ENCODE assay signal across 19 cellular contexts in genomic region chr2:212814941-212815340, GRCh38.
DNase-seq lines count a peak whose midpoint lies in the region; ATAC-seq, FAIRE-seq and TF ChIP-seq lines count a peak whose summit lies in the region.
"Had no signal": no experiment of that assay in that cellular context is flagged by ENCODE, and none has a peak within 500 bp of the region (broad histone marks: within the 10 kb centered on the region; RNA-seq: fewer than 3 reads in every experiment).

No MANE protein-coding gene starts in this region.

- FAIRE-seq in bronchial epithelial cell (lab: Jason Lieb, UNC), result no peak
- FAIRE-seq: pancreas had no signal

- H3K27me3 ChIP-seq in bronchial epithelial cell (ENCODE audit: control insufficient read depth, insufficient read depth, low read length), result no peaks in the 10 kb centered on the region
- H3K27me3 ChIP-seq: ascending aorta, gastroesophageal sphincter, pancreas, suprapubic skin had no signal

- no peaks in the 10 kb centered on the region for H3K36me3 ChIP-seq in bronchial epithelial cell (ENCODE audit: control insufficient read depth, insufficient read depth, low read length)
- H3K36me3 ChIP-seq: ascending aorta, gastroesophageal sphincter, pancreas, suprapubic skin had no signal

- DNase-seq in NCI-H146 (lab: John Stamatoyannopoulos, UW), result peak; percentile 38
- peak; percentile 22 for DNase-seq in bronchial epithelial cell (ENCODE audit: low read depth)
- no peak for DNase-seq in kidney tubule cell (ENCODE audit: low spot score)
- no peak for DNase-seq in NK-92 (lab: John Stamatoyannopoulos, UW; ENCODE audit: unreplicated experiment)
- DNase-seq: activated CD4-positive, CD25-positive, alpha-beta regulatory T cell treated with anti-CD3 and anti-CD28 coated beads, Interleukin-2, amount 50 U/mL, for 72 hours; activated CD8-positive, alpha-beta memory T cell treated with anti-CD3 and anti-CD28 coated beads, Interleukin-2, amount 50 U/mL, for 4 hours; cortex of kidney; DMS 273 treated with DMSO at 0.1 percent for 48 hours; H9; MM.1S; NCI-H526 treated with DMSO at 0.1 percent for 48 hours; pancreas; T-helper 17 cell had no signal

- no peak overlapping the region for H3K4me3 ChIP-seq in bronchial epithelial cell (ENCODE audit: low read depth, low read length)
- H3K4me3 ChIP-seq: ascending aorta, gastroesophageal sphincter, pancreas, suprapubic skin had no signal

- no peak for TF ChIP-seq CTCF in bronchial epithelial cell (IDR thresholded peaks at IDR 0.05; ENCODE audit: insufficient read depth, low read length, severe bottlenecking)

- ATAC-seq in GM19324 (IDR thresholded peaks at IDR 0.05; ENCODE audit: low FRiP score, unreplicated experiment) (peak; percentile 27), HG02852 (IDR thresholded peaks at IDR 0.05; ENCODE audit: unreplicated experiment) (peak; percentile 2), HG03521 (IDR thresholded peaks at IDR 0.05; ENCODE audit: unreplicated experiment) (no peak)
- ATAC-seq: gastroesophageal sphincter, pancreas, T-helper 17 cell had no signal

Comparison
In these comparisons a context has a peak if more than half of its experiments do, and no peak if none do; other contexts are left out.
1. DNase-seq: peak in NCI-H146 (single experiment) and bronchial epithelial cell (single experiment); none in kidney tubule cell (single experiment) and NK-92 (single experiment).